Comparison of ENCODE assay signal across 32 cellular contexts in genomic region chr5:150103678-150104549, GRCh38. TPM values are rescaled to one million over a fixed set of nuclear protein-coding genes. Genes with fewer than 3 reads are reported as not detected.
DNase-seq lines count a peak whose midpoint lies in the region; TF ChIP-seq lines count a peak whose summit lies in the region.
"Had no signal": no experiment of that assay in that cellular context is flagged by ENCODE, and none has a peak within 500 bp of the region (broad histone marks: within the 10 kb centered on the region; RNA-seq: fewer than 3 reads in every experiment).

No MANE protein-coding gene starts in this region.

- H3K9ac ChIP-seq in MM.1S (ENCODE audit: low read length) = peak overlapping the region; percentile 2; the same call in 1 of the 2 replicates

- H3F3A ChIP-seq in MM.1S (ENCODE audit: insufficient read depth, low read length) = peaks cover 7% of the 10 kb centered on the region; the same call in 1 of the 2 replicates

- no peak for TF ChIP-seq POLR2A in thyroid gland (IDR thresholded peaks at IDR 0.05)

- H3K27me3 ChIP-seq in MM.1S (replicated peaks; ENCODE audit: insufficient read depth, low read length) (no peaks in the 10 kb centered on the region), thyroid gland (no peaks in the 10 kb centered on the region)
- H3K27me3 ChIP-seq: sigmoid colon, upper lobe of left lung had no signal

- H3K4me3 Mint-ChIP-seq in CD14-positive monocyte = no peak overlapping the region
- H3K4me3 Mint-ChIP-seq: activated CD4-positive, alpha-beta memory T cell treated with anti-CD3 and anti-CD28 coated beads for 36 hours; activated T-helper 17 cell treated with anti-CD3 and anti-CD28 coated beads, Interleukin-2, amount 50 U/mL, for 72 hours; CD4-positive, CD25-positive, alpha-beta regulatory T cell had no signal

- H2AFZ ChIP-seq in MM.1S (ENCODE audit: low read length) = peak overlapping the region; percentile 53

- H3K9me3 Mint-ChIP-seq in CD14-positive monocyte = no peaks in the 10 kb centered on the region
- H3K9me3 Mint-ChIP-seq: activated CD4-positive, alpha-beta memory T cell treated with anti-CD3 and anti-CD28 coated beads for 36 hours; activated T-helper 17 cell treated with anti-CD3 and anti-CD28 coated beads, Interleukin-2, amount 50 U/mL, for 72 hours had no signal

- H3K4me3 ChIP-seq in MM.1S (ENCODE audit: low read length) = no peak overlapping the region
- no peak overlapping the region for H3K4me3 ChIP-seq in thyroid gland (replicated peaks in 1 of 3)
- H3K4me3 ChIP-seq: A549, prostate gland, sigmoid colon, upper lobe of left lung had no signal

- no peak overlapping the region for H3K27ac ChIP-seq in MM.1S (ENCODE audit: low read length)
- H3K27ac ChIP-seq in thyroid gland = no peak overlapping the region
- H3K27ac ChIP-seq: A549, prostate gland, sigmoid colon had no signal

- no peaks in the 10 kb centered on the region for H3K79me2 ChIP-seq in MM.1S (ENCODE audit: low read length)

- no peak for DNase-seq in CD14-positive monocyte (ENCODE audit: low spot score)
- no peak for DNase-seq in MM.1S
- DNase-seq in iPS-NIHi7 (ENCODE audit: extremely low spot score) = peak; percentile 4
- peak; percentile 70 for DNase-seq in posterior vena cava (ENCODE audit: low spot score)
- DNase-seq in NOMO-1 (lab: John Stamatoyannopoulos, UW; ENCODE audit: unreplicated experiment in 2 of 2) = no peak
- DNase-seq in NCI-H2227 treated with DMSO at 0.1 percent for 48 hours (lab: John Stamatoyannopoulos, UW) = no peak
- DNase-seq in activated CD4-positive, alpha-beta T cell treated with anti-CD3 and anti-CD28 coated beads, Interleukin-2, amount 50 U/mL, for 1 hour = no peak
- no peak for DNase-seq in thyroid gland
- DNase-seq: activated CD4-positive, alpha-beta memory T cell treated with anti-CD3 and anti-CD28 coated beads for 36 hours; activated naive CD4-positive, alpha-beta T cell treated with anti-CD3 and anti-CD28 coated beads, Interleukin-2, amount 50 U/mL, for 16 hours; amygdala; CD4-positive, CD25-positive, alpha-beta regulatory T cell; DND-41; GF-D8; hypothalamus; KBM-7; mesenchymal stem cell; NCI-H1417; NCI-H2029 treated with DMSO at 0.1 percent for 48 hours; NCI-H526; SHP77; sigmoid colon; stimulated activated CD4-positive, alpha-beta T cell treated with anti-CD3 and anti-CD28 coated beads, Interleukin-12 subunit alpha, Interleukin-12 subunit beta, amount 100 ng/mL, for 4 hours; stimulated activated CD4-positive, alpha-beta T cell treated with anti-CD3 and anti-CD28 coated beads, Interleukin-4, amount 100 ng/mL, for 1 hour; T-helper 2 cell; upper lobe of left lung had no signal

- intact Hi-C loops in CD14-positive monocyte (cut with micrococcal nuclease) (no loop called here), posterior vena cava (cut with DNase I) (no loop called here), thyroid gland (cut with DNase I) (no loop called here)

- H4K20me1 ChIP-seq in MM.1S (ENCODE audit: insufficient read depth, low read length) = no peaks in the 10 kb centered on the region

- peak overlapping the region in 4 of 7 donors; percentile 27 to 83 (median 64) for H3K27ac Mint-ChIP-seq in CD14-positive monocyte
- H3K27ac Mint-ChIP-seq: activated CD4-positive, alpha-beta memory T cell treated with anti-CD3 and anti-CD28 coated beads for 36 hours; activated T-helper 17 cell treated with anti-CD3 and anti-CD28 coated beads, Interleukin-2, amount 50 U/mL, for 72 hours had no signal

- H3K9me3 ChIP-seq in MM.1S (replicated peaks; ENCODE audit: insufficient read depth, low read length) (no peaks in the 10 kb centered on the region), thyroid gland (no peaks in the 10 kb centered on the region)
- H3K9me3 ChIP-seq: A549, prostate gland, sigmoid colon, upper lobe of left lung had no signal

- WGBS in thyroid gland, 2 donors = 81 to 97% methylated on average over 5 of the region's 5 CpGs

- H3K4me1 ChIP-seq in MM.1S (ENCODE audit: low read length) (peaks cover 11% of the 10 kb centered on the region), thyroid gland (no peaks in the 10 kb centered on the region)
- H3K4me1 ChIP-seq: A549, prostate gland, sigmoid colon had no signal

- no peak overlapping the region for H3K4me2 ChIP-seq in MM.1S (ENCODE audit: low read depth, low read length)
- H3K4me2 ChIP-seq: A549 had no signal

- TF ChIP-seq CTCF in CD14-positive monocyte (IDR thresholded peaks at IDR 0.05) = no peak
- no peak for TF ChIP-seq CTCF in MM.1S (IDR thresholded peaks at IDR 0.05; ENCODE audit: low read length)
- no peak for TF ChIP-seq CTCF in thyroid gland (IDR thresholded peaks at IDR 0.05)

- no peaks in the 10 kb centered on the region for H3K36me3 ChIP-seq in MM.1S (replicated peaks; ENCODE audit: insufficient read depth, low read length)
- H3K36me3 ChIP-seq in thyroid gland = no peaks in the 10 kb centered on the region
- H3K36me3 ChIP-seq: prostate gland, sigmoid colon, upper lobe of left lung had no signal

- H3K4me1 Mint-ChIP-seq in CD14-positive monocyte = peaks cover 47% of the 10 kb centered on the region
- H3K4me1 Mint-ChIP-seq: activated T-helper 17 cell treated with anti-CD3 and anti-CD28 coated beads, Interleukin-2, amount 50 U/mL, for 72 hours had no signal

- no peaks in the 10 kb centered on the region for H3K9me2 ChIP-seq in MM.1S (replicated peaks; ENCODE audit: insufficient read depth, low read length)

- peaks cover 0 to 6% (median 1%) of the 10 kb centered on the region in 3 donors for H3K27me3 Mint-ChIP-seq in CD14-positive monocyte (ENCODE audit: low read depth in 3 of 3)
- H3K27me3 Mint-ChIP-seq: activated T-helper 17 cell treated with anti-CD3 and anti-CD28 coated beads, Interleukin-2, amount 50 U/mL, for 72 hours had no signal

- H3K36me3 Mint-ChIP-seq in CD14-positive monocyte = no peaks in the 10 kb centered on the region
- H3K36me3 Mint-ChIP-seq: activated CD4-positive, alpha-beta memory T cell treated with anti-CD3 and anti-CD28 coated beads for 36 hours; CD4-positive, CD25-positive, alpha-beta regulatory T cell had no signal

RNA-seq across cellular contexts. Expression of gene CSF1R, which starts 17.6 kb away (rescaled TPM):
- 100 to 1,000 TPM; 180 to 242 TPM for polyA plus RNA-seq in CD14-positive monocyte
- 10 to 100 TPM; 30.8 to 55.1 TPM for total RNA-seq in posterior vena cava
- 10 to 100 TPM in 3 of 4 donors, 1 to 10 TPM in 1; 9.1 to 14.1 (median 11.4) TPM for total RNA-seq in thyroid gland
- total RNA-seq: CD4-positive, CD25-positive, alpha-beta regulatory T cell; H1; HT-29; myocyte had no signal

RNA-seq across cellular contexts. Expression of gene PDGFRB, which starts 51.7 kb away (rescaled TPM):
- polyA plus RNA-seq in CD14-positive monocyte = under 1 TPM; 0.04 to 0.20 TPM
- total RNA-seq in posterior vena cava (100 to 1,000 TPM; 251 to 394 TPM), thyroid gland (100 to 1,000 TPM in 2 of 4 donors, 10 to 100 TPM in 2; 47.3 to 108 (median 84.8) TPM)
- total RNA-seq: CD4-positive, CD25-positive, alpha-beta regulatory T cell had no signal

Comparison
In these comparisons a context has a peak if more than half of its experiments do, and no peak if none do; other contexts are left out.
1. DNase-seq: peak in iPS-NIHi7 (single experiment) and posterior vena cava (single experiment); none in CD14-positive monocyte (single experiment), MM.1S (single experiment), NOMO-1 (0 of 2), NCI-H2227 treated with DMSO at 0.1 percent for 48 hours (single experiment), activated CD4-positive, alpha-beta T cell treated with anti-CD3 and anti-CD28 coated beads, Interleukin-2, amount 50 U/mL, for 1 hour (single experiment) and thyroid gland (0 of 2).